ENCODE assay signal across 24 cellular contexts in the genomic region with DNA sequence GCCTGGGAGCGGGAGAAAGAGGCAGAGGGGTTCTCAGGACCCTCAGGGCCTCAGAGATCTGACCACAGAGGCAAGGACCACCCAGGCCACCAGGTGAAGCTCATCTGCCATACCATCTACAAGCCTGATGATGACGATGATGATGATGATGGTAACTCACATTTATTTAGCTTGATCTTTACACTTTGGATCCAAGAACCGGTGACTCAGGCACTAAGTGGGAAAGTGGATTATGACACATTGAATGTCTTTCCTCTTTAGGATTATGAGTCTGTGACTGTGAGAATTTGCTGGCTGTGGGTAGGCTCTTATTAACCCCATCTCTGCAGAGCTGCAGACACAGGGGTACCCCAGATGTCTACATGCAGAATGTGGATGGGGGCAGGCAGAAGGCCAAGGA.
DNase-seq lines count a peak whose midpoint lies in the region; ATAC-seq, FAIRE-seq and TF ChIP-seq lines count a peak whose summit lies in the region.
"Had no signal": no experiment of that assay in that cellular context is flagged by ENCODE, and none has a peak within 500 bp of the region (broad histone marks: within the 10 kb centered on the region; RNA-seq: fewer than 3 reads in every experiment).

No MANE protein-coding gene starts in this region.

- intact Hi-C loops in HepG2 (cut with micrococcal nuclease; ENCODE audit: unreplicated experiment) (no loop called here), right lobe of liver (cut with DNase I) (no loop called here)

- H3K27ac ChIP-seq in HepG2 (ENCODE audit: extremely low read length, insufficient read depth, low read length): no peak overlapping the region
- H3K27ac ChIP-seq in right lobe of liver: no peak overlapping the region
- peak overlapping the region; percentile 68 for H3K27ac ChIP-seq in temporal lobe (ENCODE audit: low read depth, low read length)
- H3K27ac ChIP-seq: C4-2B, HL-60 had no signal

- H2AFZ ChIP-seq in HepG2 (ENCODE audit: low read length): no peak overlapping the region

- H3K4me3 ChIP-seq in HepG2 (replicated peaks in 1 of 3; ENCODE audit: insufficient read depth in 1 of 3, low read depth in 2 of 3, low read length in 3 of 3): no peak overlapping the region
- no peak overlapping the region for H3K4me3 ChIP-seq in right lobe of liver

- TF ChIP-seq EP300 in HepG2 (IDR thresholded peaks at IDR 0.05; ENCODE audit: low read depth in 2 of 2, low read length in 2 of 2) (no peak), HepG2 (CRISPR knock-in tag; IDR thresholded peaks at IDR 0.05; ENCODE audit: borderline replicate concordance) (no peak)

- no peaks in the 10 kb centered on the region for H3K79me2 ChIP-seq in HepG2 (ENCODE audit: insufficient read depth, low read length)

- no TSS peak for BruUV-seq in HepG2 (replicated peaks; lab: Mats Ljungman, UMichigan)

- POLR2A ChIA-PET in HepG2 (lab: Yijun Ruan, JAX): no interaction called here

- no peaks in the 10 kb centered on the region for H4K20me1 ChIP-seq in HepG2 (ENCODE audit: insufficient read depth, low read length)

- TF ChIP-seq CTCF in HepG2 (CRISPR knock-in tag; IDR thresholded peaks at IDR 0.05) (no peak), right lobe of liver (IDR thresholded peaks at IDR 0.05) (no peak)

- H3K9me3 ChIP-seq in HepG2 (ENCODE audit: low read length) (no peaks in the 10 kb centered on the region), right lobe of liver (no peaks in the 10 kb centered on the region)
- H3K9me3 ChIP-seq: SK-N-SH had no signal

- H3K36me3 ChIP-seq in HepG2 (replicated peaks in 1 of 2; ENCODE audit: control insufficient read depth in 1 of 2, insufficient read depth in 2 of 2, low read length in 2 of 2): no peaks in the 10 kb centered on the region
- peaks cover 0 to 3% (median 0%) of the 10 kb centered on the region in 4 donors for H3K36me3 ChIP-seq in right lobe of liver

- DNase-seq in HepG2 (ENCODE audit: low spot score) (no peak), right lobe of liver (no peak), amniotic epithelial cell (ENCODE audit: low read depth) (peak; percentile 1), kidney tubule cell (ENCODE audit: low spot score) (peak; percentile 27), NCI-H524 treated with DMSO at 0.1 percent for 48 hours (lab: John Stamatoyannopoulos, UW) (no peak), HT-29 (ENCODE audit: low spot score) (no peak), HuH-7 (ENCODE audit: low spot score) (no peak)
- DNase-seq: 8988T, AML-193, DMS53, EL, H9, NCI-H1694 treated with DMSO at 0.1 percent for 48 hours, NCI-H2081 treated with DMSO at 0.1 percent for 48 hours, NCI-H2171 treated with DMSO at 0.1 percent for 48 hours, NCI-H446, NCI-H69, SIG-M5, SK-N-SH had no signal

- WGBS in HepG2 (ENCODE audit: low lambda C conversion rate): 18% methylated on average over 3 of the region's 3 CpGs
- 92% methylated on average over 2 of the region's 3 CpGs for WGBS in right lobe of liver (ENCODE audit: insufficient coverage, low coverage, low lambda C conversion rate, missing lambda C conversion rate)

- peaks cover 0 to 2% of the 10 kb centered on the region in 2 experiments; a peak in 3 of 5 replicates for H3K27me3 ChIP-seq in HepG2 (ENCODE audit: control insufficient read depth in 1 of 2, insufficient read depth in 2 of 2, low read length in 2 of 2)
- H3K27me3 ChIP-seq in right lobe of liver: no peaks in the 10 kb centered on the region

- in situ Hi-C loops in HepG2 (cut with HindIII; ENCODE audit: extremely low pct_ligation_motif_present, low pct_unique_long_range_greater_than_20kb): no loop called here

- ATAC-seq in HepG2: no peak
- no peak for ATAC-seq in right lobe of liver

- FAIRE-seq in HepG2 (lab: Jason Lieb, UNC): no peak
- FAIRE-seq: D721Med, HTR-8/SVneo had no signal

- H3K9ac ChIP-seq in HepG2 (ENCODE audit: insufficient read depth, low read depth, low read length): no peak overlapping the region
- H3K9ac ChIP-seq: SK-N-SH had no signal

- TF ChIP-seq POLR2A in HepG2 (IDR thresholded peaks at IDR 0.05; ENCODE audit: insufficient read depth in 1 of 2, low read depth in 2 of 2, low read length in 2 of 2) (no peak), right lobe of liver (IDR thresholded peaks at IDR 0.05) (no peak)

- CTCF ChIA-PET in HepG2 (lab: Yijun Ruan, JAX; ENCODE audit: low intra/inter-chr PET ratio, low total read pairs): no interaction called here

- no peak overlapping the region for H3K4me2 ChIP-seq in HepG2 (ENCODE audit: low read depth, low read length)
- H3K4me2 ChIP-seq: SK-N-SH had no signal

- no peak for TF ChIP-seq RAD21 in HepG2 (CRISPR knock-in tag; IDR thresholded peaks at IDR 0.05)

- H3K4me1 ChIP-seq in HepG2 (ENCODE audit: insufficient read depth, low read length) (no peaks in the 10 kb centered on the region; the same call in 1 of the 2 replicates), right lobe of liver (no peaks in the 10 kb centered on the region)

TF ChIP-seq in HepG2, 621 proteins besides CTCF, POLR2A, EP300 and RAD21:
- TF ChIP-seq POLR2AphosphoS2 (IDR thresholded peaks at IDR 0.05; ENCODE audit: low read depth, low read length) (no peak), RFX5 (IDR thresholded peaks at IDR 0.05; ENCODE audit: low read depth, low read length) (no peak), ZNF816 (CRISPR knock-in tag; IDR thresholded peaks at IDR 0.05; ENCODE audit: borderline replicate concordance) (no peak), MIER2 (CRISPR knock-in tag; IDR thresholded peaks at IDR 0.05) (no peak), CREB1 (IDR thresholded peaks at IDR 0.05) (peak; percentile 79), CREB1 (CRISPR knock-in tag; IDR thresholded peaks at IDR 0.05) (no peak), ZNF335 (CRISPR knock-in tag; IDR thresholded peaks at IDR 0.05) (no peak), ZNF781 (CRISPR knock-in tag; IDR thresholded peaks at IDR 0.05; ENCODE audit: borderline replicate concordance, not compliant biosample characterization) (no peak), ZNF550 (CRISPR knock-in tag; IDR thresholded peaks at IDR 0.05; ENCODE audit: borderline replicate concordance) (no peak)

Comparison
In these comparisons a context has a peak if more than half of its experiments do, and no peak if none do; other contexts are left out.
1. DNase-seq: peak in amniotic epithelial cell (single experiment) and kidney tubule cell (single experiment); none in HepG2 (single experiment), right lobe of liver (0 of 3), NCI-H524 treated with DMSO at 0.1 percent for 48 hours (single experiment), HT-29 (single experiment) and HuH-7 (single experiment).